1 cellular context compared by ENCODE assay signal in genomic region chr1:160085686-160086089, GRCh38.
A peak's percentile ranks its signal among the peaks of the same experiment; 100 is the strongest.
TF ChIP-seq lines count a peak whose summit lies in the region.

No MANE protein-coding gene starts in this region.

TF ChIP-seq in HepG2, 621 proteins besides CTCF, POLR2A, EP300 and RAD21 (continued from another document):
- peak; percentile 36; the same call in 1 of the 2 replicates for TF ChIP-seq ZFP91 (CRISPR knock-in tag; IDR thresholded peaks at IDR 0.05; ENCODE audit: borderline replicate concordance)
- TF ChIP-seq TFDP2 (CRISPR knock-in tag; IDR thresholded peaks at IDR 0.05): no peak
- TF ChIP-seq ZFY (CRISPR knock-in tag; IDR thresholded peaks at IDR 0.05): peak; percentile 23; the same call in 1 of the 2 replicates
- no peak for TF ChIP-seq TRAFD1 (CRISPR knock-in tag; IDR thresholded peaks at IDR 0.05; ENCODE audit: borderline replicate concordance)
- no peak for TF ChIP-seq ZBTB1 (CRISPR knock-in tag; IDR thresholded peaks at IDR 0.05; ENCODE audit: borderline replicate concordance)
- TF ChIP-seq ZNF263 (CRISPR knock-in tag; IDR thresholded peaks at IDR 0.05): 0 out of 2 replicates have a peak, but pooled peaks have one; percentile 41
- TF ChIP-seq HOXD1 (CRISPR knock-in tag; IDR thresholded peaks at IDR 0.05): 0 out of 2 replicates have a peak, but pooled peaks have one; percentile 28
- 0 out of 2 replicates have a peak, but pooled peaks have one; percentile 42 for TF ChIP-seq HOXA5 (CRISPR knock-in tag; IDR thresholded peaks at IDR 0.05)
- TF ChIP-seq ARID5B (CRISPR knock-in tag; IDR thresholded peaks at IDR 0.05): no peak
- TF ChIP-seq DMTF1 (CRISPR knock-in tag; IDR thresholded peaks at IDR 0.05): no peak
- no peak for TF ChIP-seq ZNF335 (CRISPR knock-in tag; IDR thresholded peaks at IDR 0.05)
- TF ChIP-seq ZNF709 (CRISPR knock-in tag; IDR thresholded peaks at IDR 0.05): no peak
- no peak for TF ChIP-seq ZNF12 (CRISPR knock-in tag; IDR thresholded peaks at IDR 0.05)
TF ChIP-seq in HepG2: peak in this region for 23.
